In genomic region chr15:40807888-40808194, GRCh38 we compare ENCODE assay signal across 9 cellular contexts. TPM values are rescaled to one million over a fixed set of nuclear protein-coding genes. Genes with fewer than 3 reads are reported as not detected.
DNase-seq lines count a peak whose midpoint lies in the region; ATAC-seq and TF ChIP-seq lines count a peak whose summit lies in the region.
"Had no signal": no experiment of that assay in that cellular context is flagged by ENCODE, and none has a peak within 500 bp of the region (broad histone marks: within the 10 kb centered on the region; RNA-seq: fewer than 3 reads in every experiment).

No MANE protein-coding gene starts in this region.

- DNase-seq in AG09309 (ENCODE audit: low read depth) (no peak), colonic mucosa (no peak), NCI-H524 treated with DMSO at 0.1 percent for 48 hours (lab: John Stamatoyannopoulos, UW) (no peak), superior temporal gyrus (ENCODE audit: extremely low spot score) (no peak), HPDE6-E6E7 (ENCODE audit: extremely low spot score) (no peak)
- no peak for DNase-seq in Jurkat, Clone E6-1 (ENCODE audit: low read depth, low spot score)
- no peak for DNase-seq in naive thymus-derived CD8-positive, alpha-beta T cell

- peak overlapping the region; percentile 89 to 100 (median 99) for H3K4me3 Mint-ChIP-seq in naive thymus-derived CD8-positive, alpha-beta T cell

- peaks cover 14 to 32% (median 30%) of the 10 kb centered on the region in 4 donors for H3K4me1 Mint-ChIP-seq in naive thymus-derived CD8-positive, alpha-beta T cell

- no peaks in the 10 kb centered on the region for H3K27me3 Mint-ChIP-seq in naive thymus-derived CD8-positive, alpha-beta T cell

- no peaks in the 10 kb centered on the region for H3K9me3 ChIP-seq in colonic mucosa

- H3K4me3 ChIP-seq in AG09309 (ENCODE audit: control insufficient read depth, low read depth, low read length) = peak overlapping the region; percentile 72
- H3K4me3 ChIP-seq in Jurkat, Clone E6-1 (ENCODE audit: low read length) = peak overlapping the region; percentile 81
- H3K4me3 ChIP-seq in colonic mucosa = peak overlapping the region; percentile 97

- TF ChIP-seq CTCF in AG09309 (IDR thresholded peaks at IDR 0.05; ENCODE audit: control insufficient read depth, insufficient read depth, low read depth, low read length, missing control alignments) = no peak
- TF ChIP-seq CTCF in colonic mucosa (IDR thresholded peaks at IDR 0.05) = no peak

- H3K27ac ChIP-seq in colonic mucosa = peak overlapping the region; percentile 96

- H3K9me3 Mint-ChIP-seq in naive thymus-derived CD8-positive, alpha-beta T cell = no peaks in the 10 kb centered on the region

- POLR2A ChIA-PET in naive thymus-derived CD8-positive, alpha-beta T cell (lab: Charles Lee) = interaction anchor here (1.2 to 2.2 kb wide), 3 partner anchors 8 to 525 kb away, joined by 3 to 24 read pairs (median 3); partner anchors contain the start of genes NUSAP1, OIP5 and RAD51

- H3K27ac Mint-ChIP-seq in naive thymus-derived CD8-positive, alpha-beta T cell = peak overlapping the region in 8 of 10 donors; percentile 52 to 99 (median 97)

- H3K36me3 ChIP-seq in colonic mucosa = no peaks in the 10 kb centered on the region

- H3K36me3 Mint-ChIP-seq in naive thymus-derived CD8-positive, alpha-beta T cell = peaks cover 0 to 27% (median 7%) of the 10 kb centered on the region in 3 donors

- H3K9ac ChIP-seq in colonic mucosa (ENCODE audit: low read depth in 2 of 2, low read length in 2 of 2) = peak overlapping the region; percentile 54 to 98

- H3K27me3 ChIP-seq in colonic mucosa = no peaks in the 10 kb centered on the region

- ATAC-seq in naive thymus-derived CD8-positive, alpha-beta T cell = no peak
- ATAC-seq in HG02885 (IDR thresholded peaks at IDR 0.05; ENCODE audit: poor library complexity, unreplicated experiment) = no peak

- H3K4me1 ChIP-seq in colonic mucosa = peaks cover 7% of the 10 kb centered on the region

- intact Hi-C loops in colonic mucosa (cut with DNase I) = no loop called here

RNA-seq across cellular contexts. Expression of gene DNAJC17, which starts 0.6 kb away (rescaled TPM):
- polyA plus RNA-seq in Jurkat, Clone E6-1 (2012; ENCODE audit: insufficient read depth, insufficient read length) = 50.2 TPM
- total RNA-seq in colonic mucosa = 10 to 100 TPM; 38.1 to 48.0 TPM
- 10 to 100 TPM; 37.6 to 38.4 TPM for total RNA-seq in naive thymus-derived CD8-positive, alpha-beta T cell
- 10 to 100 TPM; 17.5 to 37.5 (median 31.3) TPM for polyA plus RNA-seq in naive thymus-derived CD8-positive, alpha-beta T cell

RNA-seq across cellular contexts. Expression of gene ZFYVE19, which starts 1.0 kb away (rescaled TPM):
- 33.2 TPM for polyA plus RNA-seq in Jurkat, Clone E6-1 (2012; ENCODE audit: insufficient read depth, insufficient read length)
- 10 to 100 TPM; 22.9 to 27.9 TPM for total RNA-seq in colonic mucosa
- total RNA-seq in naive thymus-derived CD8-positive, alpha-beta T cell = 10 to 100 TPM; 28.9 to 33.8 TPM
- polyA plus RNA-seq in naive thymus-derived CD8-positive, alpha-beta T cell = 10 to 100 TPM; 13.2 to 15.5 (median 13.8) TPM

RNA-seq across cellular contexts. Expression of gene PPP1R14D, which starts 20.7 kb away (rescaled TPM):
- polyA plus RNA-seq in Jurkat, Clone E6-1 (2012; ENCODE audit: insufficient read depth, insufficient read length) = not detected
- 100 to 1,000 TPM; 137 to 166 TPM for total RNA-seq in colonic mucosa
- not detected for total RNA-seq in naive thymus-derived CD8-positive, alpha-beta T cell
- not detected for polyA plus RNA-seq in naive thymus-derived CD8-positive, alpha-beta T cell
- total RNA-seq: SK-MEL-5 had no signal

RNA-seq across cellular contexts. Expression of gene SPINT1, which starts 36.0 kb away (rescaled TPM):
- 16.7 TPM for polyA plus RNA-seq in Jurkat, Clone E6-1 (2012; ENCODE audit: insufficient read depth, insufficient read length)
- 100 to 1,000 TPM; 280 to 330 TPM for total RNA-seq in colonic mucosa
- total RNA-seq in naive thymus-derived CD8-positive, alpha-beta T cell = under 1 TPM; 0.42 to 0.80 TPM
- polyA plus RNA-seq in naive thymus-derived CD8-positive, alpha-beta T cell = under 1 TPM in 2 of 3 donors, not detected in 1; 0.11 to 0.16 TPM

RNA-seq across cellular contexts. Expression of gene C15orf62, which starts 38.1 kb away (rescaled TPM):
- polyA plus RNA-seq in Jurkat, Clone E6-1 (2012; ENCODE audit: insufficient read depth, insufficient read length) = 1.3 TPM
- total RNA-seq in colonic mucosa = under 1 TPM; 0.74 to 0.80 TPM
- 1 to 10 TPM; 2.0 to 2.2 TPM for total RNA-seq in naive thymus-derived CD8-positive, alpha-beta T cell
- under 1 TPM in 1 of 3 donors, not detected in 2; 0.40 TPM for polyA plus RNA-seq in naive thymus-derived CD8-positive, alpha-beta T cell
- total RNA-seq: SK-MEL-5 had no signal

Comparison
In these comparisons a context has a peak if more than half of its experiments do, and no peak if none do; other contexts are left out.
1. RNA of gene PPP1R14D, which starts 20.7 kb away (total RNA-seq): 137 to 166 TPM in colonic mucosa; not detected in naive thymus-derived CD8-positive, alpha-beta T cell; every median in the first group is over 100 times any median in the second.
2. Peak in every context shown above with its lines, with median percentiles within 50 percentile points of each other: H3K4me3 ChIP-seq.